Comparison of ENCODE assay signal across 11 cellular contexts in the genomic region with DNA sequence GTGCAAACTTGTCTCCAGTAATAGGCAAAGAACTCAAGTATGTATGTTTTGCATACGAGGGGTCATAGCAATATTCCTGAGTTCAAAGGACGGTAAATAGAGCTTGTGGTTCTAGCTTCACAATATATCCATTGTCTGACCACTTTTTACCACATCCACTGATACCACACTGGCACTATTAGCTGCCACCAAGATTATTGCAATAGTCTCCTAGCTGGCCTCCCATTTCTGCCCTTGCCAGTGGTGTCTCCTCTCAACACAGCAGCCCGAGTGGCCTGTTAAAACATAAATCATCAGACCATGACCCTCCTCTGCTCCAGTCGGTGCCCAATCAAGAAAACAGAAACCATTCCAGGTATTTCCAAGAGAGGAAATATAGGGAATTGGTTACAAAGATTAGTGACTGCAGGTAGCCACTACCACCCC. TPM values are rescaled to one million over a fixed set of nuclear protein-coding genes. Genes with fewer than 3 reads are reported as not detected.
DNase-seq lines count a peak whose midpoint lies in the region; ATAC-seq and TF ChIP-seq lines count a peak whose summit lies in the region.
"Had no signal": no experiment of that assay in that cellular context is flagged by ENCODE, and none has a peak within 500 bp of the region (broad histone marks: within the 10 kb centered on the region; RNA-seq: fewer than 3 reads in every experiment).

No MANE protein-coding gene starts in this region.

- H3K9me3 ChIP-seq in neural progenitor cell (ENCODE audit: low read depth): no peaks in the 10 kb centered on the region

- H3K4me3 Mint-ChIP-seq in neural progenitor cell: peak overlapping the region; percentile 75

- H3K4me2 ChIP-seq in neural progenitor cell: peak overlapping the region; percentile 70

- no peaks in the 10 kb centered on the region for H3F3A ChIP-seq in neural progenitor cell (ENCODE audit: low read depth)

- no peak overlapping the region for H3K9ac ChIP-seq in neural progenitor cell

- no peaks in the 10 kb centered on the region for H3K36me3 ChIP-seq in neural progenitor cell

- no peaks in the 10 kb centered on the region for H3K79me2 ChIP-seq in neural progenitor cell (ENCODE audit: low read depth)

- H3K9me3 Mint-ChIP-seq in neural progenitor cell: no peaks in the 10 kb centered on the region

- H3K27ac Mint-ChIP-seq in neural progenitor cell: peak overlapping the region; percentile 98

- H3K27me3 Mint-ChIP-seq in neural progenitor cell (ENCODE audit: insufficient read depth, low read depth): peaks cover 2% of the 10 kb centered on the region

- TF ChIP-seq CTCF in AG10803 (conservative IDR thresholded peaks at IDR 0.05; ENCODE audit: low read length): no peak
- TF ChIP-seq CTCF in foreskin keratinocyte (conservative IDR thresholded peaks at IDR 0.05): no peak
- TF ChIP-seq CTCF in neural progenitor cell (IDR thresholded peaks at IDR 0.05): no peak

- H4K20me1 ChIP-seq in neural progenitor cell (ENCODE audit: low read depth): no peaks in the 10 kb centered on the region

- peaks cover 25% of the 10 kb centered on the region for H3K4me1 ChIP-seq in foreskin keratinocyte
- peaks cover 13% of the 10 kb centered on the region for H3K4me1 ChIP-seq in neural progenitor cell

- H3K27ac ChIP-seq in foreskin keratinocyte: no peak overlapping the region
- no peak overlapping the region for H3K27ac ChIP-seq in neural progenitor cell
- H3K27ac ChIP-seq: C4-2B had no signal

- no peak overlapping the region for H3K4me3 ChIP-seq in AG10803 (ENCODE audit: low read length)
- no peak overlapping the region for H3K4me3 ChIP-seq in neural progenitor cell

- DNase-seq in AG10803 (ENCODE audit: low read depth) (peak; percentile 4), NCI-H774 (lab: John Stamatoyannopoulos, UW) (peak; percentile 29), foreskin keratinocyte (no peak), neural progenitor cell (ENCODE audit: low spot score) (no peak), Ammon's horn (ENCODE audit: low spot score) (no peak), OCI-M1 (lab: John Stamatoyannopoulos, UW) (no peak)
- no peak for DNase-seq in NK-92 treated with Interleukin-12 subunit alpha and Interleukin-12 subunit beta, amount 100 ng/mL, for 24 hours (lab: John Stamatoyannopoulos, UW)

- peak; percentile 9 for ATAC-seq in foreskin keratinocyte
- no peak for ATAC-seq in GM18520 (IDR thresholded peaks at IDR 0.05; ENCODE audit: unreplicated experiment)

- H3K27me3 ChIP-seq in foreskin keratinocyte (no peaks in the 10 kb centered on the region), neural progenitor cell (no peaks in the 10 kb centered on the region)

- peaks cover 14% of the 10 kb centered on the region for H3K4me1 Mint-ChIP-seq in neural progenitor cell

- H3K36me3 Mint-ChIP-seq in neural progenitor cell: no peaks in the 10 kb centered on the region

- H2AFZ ChIP-seq in neural progenitor cell (replicated peaks): peak overlapping the region; percentile 94

RNA-seq across cellular contexts. Expression of gene GRXCR2, which starts 17.0 kb away (rescaled TPM):
- total RNA-seq in foreskin keratinocyte: not detected in 2 replicates
- polyA plus RNA-seq in foreskin keratinocyte: not detected in 2 replicates
- not detected in 2 replicates for total RNA-seq in neural progenitor cell (ENCODE audit: low replicate concordance)
- total RNA-seq: activated CD8-positive, alpha-beta memory T cell treated with anti-CD3 and anti-CD28 coated beads for 36 hours; mononuclear cell had no signal

RNA-seq across cellular contexts. Expression of gene PRELID2, which starts 20.7 kb away (rescaled TPM):
- total RNA-seq in foreskin keratinocyte (9.2 and 11.2 TPM in 2 replicates), neural progenitor cell (ENCODE audit: low replicate concordance) (25.9 and 30.3 TPM in 2 replicates)
- polyA plus RNA-seq in foreskin keratinocyte: 5.3 and 6.8 TPM in 2 replicates

Comparison
In these comparisons a context has a peak if more than half of its experiments do, and no peak if none do; other contexts are left out.
1. DNase-seq: peak in AG10803 (single experiment) and NCI-H774 (single experiment); none in foreskin keratinocyte (0 of 2), neural progenitor cell (single experiment), Ammon's horn (single experiment), OCI-M1 (single experiment) and NK-92 treated with Interleukin-12 subunit alpha and Interleukin-12 subunit beta, amount 100 ng/mL, for 24 hours (single experiment).